ENCODE assay signal across 8 cellular contexts in genomic region chr7:42911482-42912447, GRCh38.
A peak's percentile ranks its signal among the peaks of the same experiment; 100 is the strongest.
DNase-seq lines count a peak whose midpoint lies in the region; ATAC-seq and TF ChIP-seq lines count a peak whose summit lies in the region.

Gene C7orf25, minus strand, starts transcription at chr7:42912070. Its CDS starts 1,170 bp downstream, at chr7:42910900.

- H3K4me3 Mint-ChIP-seq in activated T-cell treated with anti-CD3 and anti-CD28 coated beads, Interleukin-2, amount 50 U/mL, for 24 hours: peak within 1 kb of the TSS; percentile 91

- H3K27me3 Mint-ChIP-seq in activated T-cell treated with anti-CD3 and anti-CD28 coated beads, Interleukin-2, amount 50 U/mL, for 24 hours: no peaks in the 10 kb centered on the region

- peaks cover 14% of the 10 kb centered on the region for H3K4me1 ChIP-seq in mucosa of stomach (ENCODE audit: control insufficient read depth, insufficient read depth, low read length)

- DNase-seq in DMS114 treated with DMSO at 0.1 percent for 48 hours (lab: John Stamatoyannopoulos, UW; ENCODE audit: unreplicated experiment) (peak; percentile 87), OCI-M2 (lab: John Stamatoyannopoulos, UW; ENCODE audit: unreplicated experiment) (peak; percentile 52), erythroblast (lab: John Stamatoyannopoulos, UW) (peak; percentile 94 to 96)
- peak; percentile 97 for DNase-seq in activated T-cell treated with anti-CD3 and anti-CD28 coated beads, Interleukin-2, amount 50 U/mL, for 24 hours
- DNase-seq in stimulated activated CD8-positive, alpha-beta memory T cell treated with anti-CD3 and anti-CD28 coated beads, Interleukin-7, amount 100 ng/mL, for 1 hour (ENCODE audit: low read depth in 2 of 2): peak; percentile 89 to 91

- H3K9ac ChIP-seq in mucosa of stomach (ENCODE audit: low read length): peak within 1 kb of the TSS; percentile 79

- H3K27me3 ChIP-seq in mucosa of stomach (ENCODE audit: control insufficient read depth, insufficient read depth, low read length): no peaks in the 10 kb centered on the region

- no peaks in the 10 kb centered on the region for H3K36me3 ChIP-seq in mucosa of stomach (ENCODE audit: control insufficient read depth, insufficient read depth, low read length)

- no peak; the same call in 1 of the 2 replicates for TF ChIP-seq EP300 in Ishikawa (IDR thresholded peaks at IDR 0.05; ENCODE audit: borderline replicate concordance)

- peaks cover 59% of the 10 kb centered on the region for H3K36me3 Mint-ChIP-seq in activated T-cell treated with anti-CD3 and anti-CD28 coated beads, Interleukin-2, amount 50 U/mL, for 24 hours (ENCODE audit: low read depth)

- no peak for TF ChIP-seq RAD21 in Ishikawa (IDR thresholded peaks at IDR 0.05; ENCODE audit: low read depth)

- H3K4me3 ChIP-seq in mucosa of stomach (ENCODE audit: low read length): peak within 1 kb of the TSS; percentile 78

- H3K27ac Mint-ChIP-seq in activated T-cell treated with anti-CD3 and anti-CD28 coated beads, Interleukin-2, amount 50 U/mL, for 24 hours: peak within 1 kb of the TSS; percentile 94

- H3K9me3 Mint-ChIP-seq in activated T-cell treated with anti-CD3 and anti-CD28 coated beads, Interleukin-2, amount 50 U/mL, for 24 hours: no peaks in the 10 kb centered on the region

- H3K4me1 Mint-ChIP-seq in activated T-cell treated with anti-CD3 and anti-CD28 coated beads, Interleukin-2, amount 50 U/mL, for 24 hours (ENCODE audit: low read depth): peaks cover 68% of the 10 kb centered on the region

- no peaks in the 10 kb centered on the region for H3K9me3 ChIP-seq in mucosa of stomach (ENCODE audit: control insufficient read depth, low read length)

- TF ChIP-seq POLR2A in erythroblast (IDR thresholded peaks at IDR 0.05; ENCODE audit: low read length): peak; percentile 22

- ATAC-seq in GM21619 (IDR thresholded peaks at IDR 0.05; ENCODE audit: unreplicated experiment): peak; percentile 90

TF ChIP-seq in Ishikawa, 13 proteins besides CTCF, POLR2A, EP300 and RAD21:
- TF ChIP-seq FOXM1 (IDR thresholded peaks at IDR 0.05; ENCODE audit: borderline replicate concordance, low read depth): no peak
- no peak for TF ChIP-seq NFIC (IDR thresholded peaks at IDR 0.05)
- no peak for TF ChIP-seq CEBPB (IDR thresholded peaks at IDR 0.05)
- TF ChIP-seq MAX (IDR thresholded peaks at IDR 0.05): peak; percentile 88
- TF ChIP-seq YY1 (IDR thresholded peaks at IDR 0.05; ENCODE audit: low read depth): peak; percentile 100
- peak; percentile 47; the same call in 1 of the 2 replicates for TF ChIP-seq CREB1 (IDR thresholded peaks at IDR 0.05; ENCODE audit: low read depth)
- peak; percentile 74 for TF ChIP-seq TAF1 (IDR thresholded peaks at IDR 0.05; ENCODE audit: low read depth)
- peak; percentile 25; the same call in 1 of the 2 replicates for TF ChIP-seq TEAD4 (IDR thresholded peaks at IDR 0.05)
- TF ChIP-seq ZBTB7A (IDR thresholded peaks at IDR 0.05; ENCODE audit: low read depth): peak; percentile 83; the same call in 1 of the 2 replicates
- peak; percentile 43 for TF ChIP-seq EGR1 (IDR thresholded peaks at IDR 0.05)
- no peak for TF ChIP-seq REST (IDR thresholded peaks at IDR 0.05; ENCODE audit: low read depth)
- peak; percentile 99 for TF ChIP-seq USF1 (IDR thresholded peaks at IDR 0.05)
- peak; percentile 74 for TF ChIP-seq TCF12 (IDR thresholded peaks at IDR 0.05; ENCODE audit: low read depth)

Comparison
In these comparisons a context has a peak if more than half of its experiments do, and no peak if none do; other contexts are left out.
1. Peak in every context shown above with its lines: DNase-seq, ATAC-seq and H3K4me3 ChIP-seq.